23 cellular contexts compared by ENCODE assay signal in genomic region chr7:26317211-26317610, GRCh38. TPM values are rescaled to one million over a fixed set of nuclear protein-coding genes. Genes with fewer than 3 reads are reported as not detected.
A peak's percentile ranks its signal among the peaks of the same experiment; 100 is the strongest.
DNase-seq lines count a peak whose midpoint lies in the region; ATAC-seq, FAIRE-seq and TF ChIP-seq lines count a peak whose summit lies in the region.
"Had no signal": no experiment of that assay in that cellular context is flagged by ENCODE, and none has a peak within 500 bp of the region (broad histone marks: within the 10 kb centered on the region; RNA-seq: fewer than 3 reads in every experiment).

No MANE protein-coding gene starts in this region.

- TF ChIP-seq CTCF in HepG2 (CRISPR knock-in tag; IDR thresholded peaks at IDR 0.05) (no peak), right lobe of liver (IDR thresholded peaks at IDR 0.05) (no peak), activated B cell treated with CpG ODN at 0.5 μM for 24 hours (IDR thresholded peaks at IDR 0.05) (no peak), kidney (IDR thresholded peaks at IDR 0.05; ENCODE audit: borderline replicate concordance, extremely low read depth, insufficient read depth) (no peak), upper lobe of left lung (IDR thresholded peaks at IDR 0.05) (no peak)

- TF ChIP-seq EP300 in HepG2 (IDR thresholded peaks at IDR 0.05; ENCODE audit: low read depth in 2 of 2, low read length in 2 of 2) (no peak), HepG2 (CRISPR knock-in tag; IDR thresholded peaks at IDR 0.05; ENCODE audit: borderline replicate concordance) (no peak), upper lobe of left lung (IDR thresholded peaks at IDR 0.05) (no peak)

- no peaks in the 10 kb centered on the region for H3K9me3 Mint-ChIP-seq in activated B cell treated with CpG ODN at 0.5 μM for 24 hours
- no peaks in the 10 kb centered on the region for H3K9me3 Mint-ChIP-seq in activated naive CD8-positive, alpha-beta T cell treated with anti-CD3 and anti-CD28 coated beads for 36 hours
- H3K9me3 Mint-ChIP-seq: CD14-positive monocyte; CD4-positive, alpha-beta memory T cell; HFFc6 had no signal

- H3K27ac Mint-ChIP-seq in activated B cell treated with CpG ODN at 0.5 μM for 24 hours = peak overlapping the region; percentile 50
- no peak overlapping the region for H3K27ac Mint-ChIP-seq in activated naive CD8-positive, alpha-beta T cell treated with anti-CD3 and anti-CD28 coated beads for 36 hours
- H3K27ac Mint-ChIP-seq: CD4-positive, alpha-beta memory T cell; HFFc6 had no signal

- H3K9ac ChIP-seq in HepG2 (ENCODE audit: insufficient read depth, low read depth, low read length) = no peak overlapping the region
- H3K9ac ChIP-seq in kidney (ENCODE audit: low read length in 2 of 2) = no peak overlapping the region
- H3K9ac ChIP-seq: BLaER1 treated with 17β-estradiol and CSF1 and Interleukin-3, amounts not matched to agents 10 nM and 100 nM had no signal

- peaks cover 1 to 8% of the 10 kb centered on the region in 2 experiments; a peak in 2 of 5 replicates for H3K36me3 ChIP-seq in HepG2 (replicated peaks in 1 of 2; ENCODE audit: control insufficient read depth in 1 of 2, insufficient read depth in 2 of 2, low read length in 2 of 2)
- no peaks in the 10 kb centered on the region for H3K36me3 ChIP-seq in right lobe of liver
- no peaks in the 10 kb centered on the region for H3K36me3 ChIP-seq in kidney (ENCODE audit: control insufficient read depth in 1 of 2, insufficient read depth in 2 of 2, low read length in 2 of 2)
- no peaks in the 10 kb centered on the region for H3K36me3 ChIP-seq in upper lobe of left lung
- H3K36me3 ChIP-seq: BE2C; BLaER1 treated with 17β-estradiol and CSF1 and Interleukin-3, amounts not matched to agents 10 nM and 100 nM; HAP-1 had no signal

- POLR2A ChIA-PET in HepG2 (lab: Yijun Ruan, JAX) = no interaction called here
- POLR2A ChIA-PET in activated B cell treated with CpG ODN at 0.5 μM for 24 hours (lab: Charles Lee) = no interaction called here

- CTCF ChIA-PET in HepG2 (lab: Yijun Ruan, JAX; ENCODE audit: low intra/inter-chr PET ratio, low total read pairs) (no interaction called here), activated B cell treated with CpG ODN at 0.5 μM for 24 hours (lab: Charles Lee) (interaction anchor here (0.7 to 1.2 kb wide), 2 partner anchors 12 to 48 kb away, joined by 3 read pairs; no protein-coding TSS in a partner anchor)

- no peak overlapping the region for H2AFZ ChIP-seq in HepG2 (ENCODE audit: low read length)

- H3K4me2 ChIP-seq in HepG2 (ENCODE audit: low read depth, low read length) = no peak overlapping the region
- H3K4me2 ChIP-seq: BLaER1 treated with 17β-estradiol and CSF1 and Interleukin-3, amounts not matched to agents 10 nM and 100 nM had no signal

- in situ Hi-C loops in HepG2 (cut with HindIII; ENCODE audit: extremely low pct_ligation_motif_present, low pct_unique_long_range_greater_than_20kb) = no loop called here

- no peak for TF ChIP-seq POLR2A in HepG2 (IDR thresholded peaks at IDR 0.05; ENCODE audit: insufficient read depth in 1 of 2, low read depth in 2 of 2, low read length in 2 of 2)
- no peak for TF ChIP-seq POLR2A in right lobe of liver (IDR thresholded peaks at IDR 0.05)
- no peak for TF ChIP-seq POLR2A in upper lobe of left lung (IDR thresholded peaks at IDR 0.05)

- no peak for TF ChIP-seq RAD21 in HepG2 (CRISPR knock-in tag; IDR thresholded peaks at IDR 0.05)

- no peaks in the 10 kb centered on the region for H3K9me3 ChIP-seq in HepG2 (ENCODE audit: low read length)
- no peaks in the 10 kb centered on the region for H3K9me3 ChIP-seq in right lobe of liver
- no peaks in the 10 kb centered on the region for H3K9me3 ChIP-seq in kidney (ENCODE audit: control insufficient read depth in 1 of 2, low read length in 2 of 2)
- no peaks in the 10 kb centered on the region for H3K9me3 ChIP-seq in upper lobe of left lung
- H3K9me3 ChIP-seq: BE2C; BLaER1 treated with 17β-estradiol and CSF1 and Interleukin-3, amounts not matched to agents 10 nM and 100 nM; HAP-1 had no signal

- no peaks in the 10 kb centered on the region for H4K20me1 ChIP-seq in HepG2 (ENCODE audit: insufficient read depth, low read length)
- H4K20me1 ChIP-seq: BLaER1 treated with 17β-estradiol and CSF1 and Interleukin-3, amounts not matched to agents 10 nM and 100 nM had no signal

- intact Hi-C loops in HepG2 (cut with micrococcal nuclease; ENCODE audit: unreplicated experiment) (no loop called here), right lobe of liver (cut with DNase I) (no loop called here), activated B cell treated with CpG ODN at 0.5 μM for 24 hours (cut with micrococcal nuclease) (no loop called here), kidney (cut with DNase I) (no loop called here)

- peaks cover 22% of the 10 kb centered on the region for H3K4me1 ChIP-seq in HepG2 (ENCODE audit: insufficient read depth, low read length)
- peaks cover 0 to 9% (median 0%) of the 10 kb centered on the region in 4 donors for H3K4me1 ChIP-seq in right lobe of liver
- peaks cover 2 to 8% of the 10 kb centered on the region in 2 donors for H3K4me1 ChIP-seq in kidney (ENCODE audit: control insufficient read depth in 1 of 2, insufficient read depth in 1 of 2, low read depth in 1 of 2, low read length in 2 of 2)
- H3K4me1 ChIP-seq in upper lobe of left lung = peaks cover 0 to 2% (median 0%) of the 10 kb centered on the region in 4 donors
- H3K4me1 ChIP-seq: BE2C, HAP-1 had no signal

- DNase-seq in HepG2 (ENCODE audit: low spot score) (no peak), right lobe of liver (no peak), activated B cell treated with CpG ODN at 0.5 μM for 24 hours (no peak), kidney (no peak), upper lobe of left lung (no peak)
- no peak for DNase-seq in activated naive CD8-positive, alpha-beta T cell treated with anti-CD3 and anti-CD28 coated beads for 36 hours
- DNase-seq: BE2C; Calu3; CD4-positive, alpha-beta memory T cell; COR-L47; DMS53; DND-41; GOT3; HFFc6 had no signal

- H3K27me3 Mint-ChIP-seq in activated B cell treated with CpG ODN at 0.5 μM for 24 hours = no peaks in the 10 kb centered on the region
- H3K27me3 Mint-ChIP-seq in activated naive CD8-positive, alpha-beta T cell treated with anti-CD3 and anti-CD28 coated beads for 36 hours = no peaks in the 10 kb centered on the region
- H3K27me3 Mint-ChIP-seq: CD4-positive, alpha-beta memory T cell had no signal

- H3K4me3 ChIP-seq in HepG2 (replicated peaks in 1 of 3; ENCODE audit: insufficient read depth in 1 of 3, low read depth in 2 of 3, low read length in 3 of 3) (no peak overlapping the region), right lobe of liver (no peak overlapping the region), kidney (ENCODE audit: low read length in 2 of 2) (no peak overlapping the region), upper lobe of left lung (no peak overlapping the region)
- H3K4me3 ChIP-seq: BLaER1 treated with 17β-estradiol and CSF1 and Interleukin-3, amounts not matched to agents 10 nM and 100 nM; HAP-1 had no signal

- no TSS peak for BruUV-seq in HepG2 (replicated peaks; lab: Mats Ljungman, UMichigan)

- H3K27ac ChIP-seq in HepG2 (ENCODE audit: extremely low read length, insufficient read depth, low read length) = no peak overlapping the region
- no peak overlapping the region for H3K27ac ChIP-seq in right lobe of liver
- peak overlapping the region; percentile 8 to 89 for H3K27ac ChIP-seq in kidney (ENCODE audit: low read depth in 2 of 2, low read length in 2 of 2)
- no peak overlapping the region for H3K27ac ChIP-seq in upper lobe of left lung
- H3K27ac ChIP-seq: 22Rv1; BLaER1 treated with 17β-estradiol and CSF1 and Interleukin-3, amounts not matched to agents 10 nM and 100 nM had no signal

- H3K27me3 ChIP-seq in HepG2 (ENCODE audit: control insufficient read depth in 1 of 2, insufficient read depth in 2 of 2, low read length in 2 of 2) = no peaks in the 10 kb centered on the region
- no peaks in the 10 kb centered on the region for H3K27me3 ChIP-seq in right lobe of liver
- H3K27me3 ChIP-seq in upper lobe of left lung = no peaks in the 10 kb centered on the region
- H3K27me3 ChIP-seq: BLaER1 treated with 17β-estradiol and CSF1 and Interleukin-3, amounts not matched to agents 10 nM and 100 nM had no signal

- 86% methylated on average over 3 of the region's 3 CpGs for WGBS in HepG2 (ENCODE audit: low lambda C conversion rate)
- 67% methylated on average over 3 of the region's 3 CpGs for WGBS in right lobe of liver (ENCODE audit: insufficient coverage, low coverage, low lambda C conversion rate, missing lambda C conversion rate)
- 89 to 93% methylated on average over 3 of the region's 3 CpGs for WGBS in upper lobe of left lung, 2 donors

- H3K4me1 Mint-ChIP-seq in activated B cell treated with CpG ODN at 0.5 μM for 24 hours = peaks cover 74% of the 10 kb centered on the region
- H3K4me1 Mint-ChIP-seq in activated naive CD8-positive, alpha-beta T cell treated with anti-CD3 and anti-CD28 coated beads for 36 hours = peaks cover 2% of the 10 kb centered on the region

- FAIRE-seq in HepG2 (lab: Jason Lieb, UNC) = no peak
- FAIRE-seq in kidney (lab: Jason Lieb, UNC) = no peak
- FAIRE-seq: A204.1, G401.6, GM12892, H54 had no signal

- H3K4me3 Mint-ChIP-seq in activated B cell treated with CpG ODN at 0.5 μM for 24 hours = no peak overlapping the region
- no peak overlapping the region for H3K4me3 Mint-ChIP-seq in activated naive CD8-positive, alpha-beta T cell treated with anti-CD3 and anti-CD28 coated beads for 36 hours
- H3K4me3 Mint-ChIP-seq: CD14-positive monocyte; CD4-positive, alpha-beta memory T cell; HFFc6 had no signal

- ATAC-seq in HepG2 (no peak), right lobe of liver (no peak), activated B cell treated with CpG ODN at 0.5 μM for 24 hours (ENCODE audit: low read depth) (no peak), upper lobe of left lung (ENCODE audit: low FRiP score in 2 of 2) (no peak)

- peaks cover 25% of the 10 kb centered on the region for H3K36me3 Mint-ChIP-seq in activated B cell treated with CpG ODN at 0.5 μM for 24 hours (ENCODE audit: low read depth)
- H3K36me3 Mint-ChIP-seq in activated naive CD8-positive, alpha-beta T cell treated with anti-CD3 and anti-CD28 coated beads for 36 hours = peaks cover 8% of the 10 kb centered on the region

- H3K79me2 ChIP-seq in HepG2 (ENCODE audit: insufficient read depth, low read length) = peaks cover 4% of the 10 kb centered on the region

RNA-seq across cellular contexts. Expression of gene SNX10, which starts 25.5 kb away (rescaled TPM):
- total RNA-seq in HepG2 (2016; rRNA removed; fragmentation: Illumina TruSeq; extraction: Trizol) (26.0 and 43.1 TPM in 2 replicates), right lobe of liver (10 to 100 TPM; 10.1 to 59.0 (median 37.7) TPM), activated B cell treated with CpG ODN at 0.5 μM for 24 hours (28.9 and 32.3 TPM in 2 replicates), kidney (72.0 TPM), upper lobe of left lung (10 to 100 TPM; 24.1 to 78.6 (median 36.4) TPM)
- total RNA-seq in HepG2 (2016; cell fraction: cytosol; rRNA removed; fragmentation: Illumina TruSeq; extraction: Trizol; ENCODE audit: low read depth) = 11.0 and 13.9 TPM in 2 replicates
- total RNA-seq in HepG2 (2016; cell fraction: insoluble cytoplasmic fraction; rRNA removed; fragmentation: Illumina TruSeq; extraction: Trizol) = 26.8 and 44.6 TPM in 2 replicates
- total RNA-seq in HepG2 (2016; cell fraction: membrane; rRNA removed; fragmentation: Illumina TruSeq; extraction: Trizol) = 36.5 and 37.9 TPM in 2 replicates
- total RNA-seq in HepG2 (2016; cell fraction: nucleus; rRNA removed; fragmentation: Illumina TruSeq; extraction: Trizol) = 14.2 and 18.3 TPM in 2 replicates
- polyA plus RNA-seq in HepG2 (2011; rRNA removed) (18.6 and 27.6 TPM in 2 replicates), kidney (ENCODE audit: insufficient read depth, low read depth, low replicate concordance) (30.1 TPM)
- 13.8 and 23.3 TPM in 2 replicates for polyA plus RNA-seq in HepG2 (2011; cell fraction: cytosol; rRNA removed)
- 5.2 and 8.7 TPM in 2 replicates for polyA plus RNA-seq in HepG2 (2011; cell fraction: nucleus; rRNA removed)
- polyA plus RNA-seq in HepG2 (2012) = 32.4 and 42.5 TPM in 2 replicates
- 19.2 and 21.4 TPM in 2 replicates for polyA plus RNA-seq in HepG2 (2016; cell fraction: cytosol; fragmentation: Illumina TruSeq; extraction: Trizol; ENCODE audit: low read depth)
- polyA plus RNA-seq in HepG2 (2016; cell fraction: insoluble cytoplasmic fraction; fragmentation: Illumina TruSeq; extraction: Trizol; ENCODE audit: low read depth) = 55.9 and 58.7 TPM in 2 replicates
- polyA plus RNA-seq in HepG2 (2016; cell fraction: membrane; fragmentation: Illumina TruSeq; extraction: Trizol; ENCODE audit: low read depth) = 39.2 and 40.3 TPM in 2 replicates
- polyA plus RNA-seq in HepG2 (2016; cell fraction: nucleus; fragmentation: Illumina TruSeq; extraction: Trizol; ENCODE audit: insufficient read depth, low read depth) = 28.8 and 32.3 TPM in 2 replicates
- polyA minus RNA-seq in HepG2 (2011; rRNA and poly(A)+ RNA removed; ENCODE audit: low replicate concordance) = 1.4 and 7.6 TPM in 2 replicates
- polyA minus RNA-seq in HepG2 (2011; cell fraction: cytosol; rRNA and poly(A)+ RNA removed) = 18.6 and 21.0 TPM in 2 replicates
- 12.9 and 18.8 TPM in 2 replicates for polyA minus RNA-seq in HepG2 (2011; cell fraction: nucleus; rRNA and poly(A)+ RNA removed)
- 10 to 100 TPM; 31.6 to 33.0 TPM for total RNA-seq in activated naive CD8-positive, alpha-beta T cell treated with anti-CD3 and anti-CD28 coated beads for 36 hours
- total RNA-seq: HFFc6 had no signal
- polyA plus RNA-seq: AG04450 had no signal

Comparison
In these comparisons a context has a peak if more than half of its experiments do, and no peak if none do; other contexts are left out.
1. H3K27ac ChIP-seq: peak in kidney (2 of 2); none in HepG2 (single experiment), right lobe of liver (0 of 3) and upper lobe of left lung (0 of 4).